In the genomic region with DNA sequence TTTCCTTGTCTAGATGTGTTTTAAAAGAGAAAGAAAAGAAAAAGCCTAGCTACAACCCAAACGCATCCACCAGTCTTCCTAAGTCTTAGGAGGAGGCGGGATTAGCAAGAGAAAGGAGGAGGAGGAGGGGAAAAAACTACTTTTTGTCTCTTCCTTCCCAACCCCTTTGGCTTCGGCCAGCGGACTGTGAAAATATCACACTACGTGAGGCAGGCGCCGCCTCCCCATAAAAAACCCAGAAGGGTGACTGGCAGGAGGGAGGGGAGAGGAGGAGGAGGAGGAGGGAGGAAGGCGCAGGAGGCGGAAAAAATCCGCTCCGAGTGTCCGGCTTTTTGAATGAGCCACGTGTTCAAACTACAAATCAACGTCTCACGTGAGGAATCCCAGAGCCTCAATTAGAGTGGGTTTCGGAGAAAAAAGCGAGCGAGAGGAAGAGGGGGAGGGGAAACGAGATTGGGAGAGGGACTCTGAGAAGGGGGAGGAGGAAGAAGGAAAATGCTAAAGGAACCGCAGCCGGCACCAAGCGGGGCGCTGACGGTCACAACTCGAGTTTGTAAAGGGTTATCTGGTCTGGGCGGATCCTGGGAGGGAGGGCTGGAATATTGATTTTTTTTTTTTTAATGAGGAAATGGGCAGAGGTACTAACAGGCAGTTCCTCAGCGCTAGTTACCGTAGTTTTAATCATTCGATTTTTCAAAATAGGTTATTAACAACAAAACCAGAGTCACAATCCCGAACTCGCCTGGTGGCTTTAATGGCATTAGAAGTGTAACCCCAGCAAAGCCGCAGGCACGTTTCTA, we compare ENCODE assay signal across 8 cellular contexts. TPM values are rescaled to one million over a fixed set of nuclear protein-coding genes. Genes with fewer than 3 reads are reported as not detected.
DNase-seq lines count a peak whose midpoint lies in the region; ATAC-seq and TF ChIP-seq lines count a peak whose summit lies in the region.

A gene (minus strand): TSS at position 202 of the 800 bp plus-strand sequence. CDS start 381 bp downstream, outside the sequence.

- H3K4me3 Mint-ChIP-seq in CD8-positive, alpha-beta memory T cell: peak within 1 kb of the TSS; percentile 67 to 86 (median 80)
- peak within 1 kb of the TSS; percentile 96 for H3K4me3 Mint-ChIP-seq in osteocyte (ENCODE audit: unreplicated experiment)

- peaks cover 35 to 48% (median 36%) of the 10 kb centered on the region in 3 donors for H3K4me1 Mint-ChIP-seq in CD8-positive, alpha-beta memory T cell
- H3K4me1 Mint-ChIP-seq in osteocyte (ENCODE audit: unreplicated experiment): peaks cover 46% of the 10 kb centered on the region

- peak within 1 kb of the TSS in 5 of 8 donors; percentile 19 to 80 (median 56) for H3K27ac Mint-ChIP-seq in CD8-positive, alpha-beta memory T cell
- peak within 1 kb of the TSS; percentile 97 for H3K27ac Mint-ChIP-seq in osteocyte (ENCODE audit: unreplicated experiment)

- no peaks in the 10 kb centered on the region for H3K36me3 ChIP-seq in CD8-positive, alpha-beta memory T cell (ENCODE audit: insufficient read depth, low read length)
- peaks cover 3% of the 10 kb centered on the region for H3K36me3 ChIP-seq in WERI-Rb-1

- no peak for TF ChIP-seq CTCF in WERI-Rb-1 (IDR thresholded peaks at IDR 0.05; ENCODE audit: low read depth, low read length)
- no peak for TF ChIP-seq CTCF in osteocyte (IDR thresholded peaks at IDR 0.05)

- no peaks in the 10 kb centered on the region for H3K9me3 ChIP-seq in CD8-positive, alpha-beta memory T cell (ENCODE audit: low read length)
- H3K9me3 ChIP-seq in WERI-Rb-1 (ENCODE audit: severe bottlenecking): no peaks in the 10 kb centered on the region

- ATAC-seq in GM21447 (IDR thresholded peaks at IDR 0.05; ENCODE audit: unreplicated experiment) (peak; percentile 15), HG02852 (IDR thresholded peaks at IDR 0.05; ENCODE audit: unreplicated experiment) (no peak)

- H3K36me3 Mint-ChIP-seq in CD8-positive, alpha-beta memory T cell: no peaks in the 10 kb centered on the region
- H3K36me3 Mint-ChIP-seq in osteocyte (ENCODE audit: unreplicated experiment): no peaks in the 10 kb centered on the region

- POLR2A ChIA-PET in CD8-positive, alpha-beta memory T cell (lab: Charles Lee): no interaction called here

- peak within 1 kb of the TSS; percentile 70 for H3K27ac ChIP-seq in CD8-positive, alpha-beta memory T cell (ENCODE audit: low read depth, low read length)
- peak within 1 kb of the TSS; percentile 99 for H3K27ac ChIP-seq in WERI-Rb-1

- H3K9me3 Mint-ChIP-seq in CD8-positive, alpha-beta memory T cell: peaks cover 10 to 25% (median 15%) of the 10 kb centered on the region in 5 donors
- no peaks in the 10 kb centered on the region for H3K9me3 Mint-ChIP-seq in osteocyte (ENCODE audit: unreplicated experiment)

- TF ChIP-seq POLR2A in erythroblast (IDR thresholded peaks at IDR 0.05; ENCODE audit: low read length): no peak

- DNase-seq in CD8-positive, alpha-beta memory T cell: peak in 2 of 5 donors; percentile 3 to 31
- DNase-seq in NCI-H2081 (lab: John Stamatoyannopoulos, UW): peak; percentile 94 to 98
- peak; percentile 93 for DNase-seq in WERI-Rb-1
- peak; percentile 87 to 91 for DNase-seq in erythroblast (lab: John Stamatoyannopoulos, UW)
- DNase-seq in osteocyte (ENCODE audit: extremely low spot score, unreplicated experiment): peak; percentile 95
- no peak for DNase-seq in T-helper 9 cell

- peak within 1 kb of the TSS; percentile 29 for H3K4me3 ChIP-seq in CD8-positive, alpha-beta memory T cell (ENCODE audit: low read length)
- peak within 1 kb of the TSS; percentile 93 for H3K4me3 ChIP-seq in WERI-Rb-1 (ENCODE audit: low read depth, low read length)

- H3K27me3 ChIP-seq in CD8-positive, alpha-beta memory T cell (ENCODE audit: insufficient read depth, low read length, poor library complexity, severe bottlenecking): peaks cover 90% of the 10 kb centered on the region
- no peaks in the 10 kb centered on the region for H3K27me3 ChIP-seq in WERI-Rb-1 (ENCODE audit: insufficient read depth, low read depth, severe bottlenecking)

- CTCF ChIA-PET in CD8-positive, alpha-beta memory T cell (lab: Charles Lee): interaction anchor here (0.6 kb wide), 1 partner anchor 105 kb away, joined by 3 read pairs; no protein-coding TSS in a partner anchor

- H3K4me1 ChIP-seq in CD8-positive, alpha-beta memory T cell (ENCODE audit: insufficient read depth, low read length): peaks cover 60% of the 10 kb centered on the region

- H3K27me3 Mint-ChIP-seq in CD8-positive, alpha-beta memory T cell: peaks cover 73 to 79% of the 10 kb centered on the region in 2 donors
- H3K27me3 Mint-ChIP-seq in osteocyte (ENCODE audit: unreplicated experiment): no peaks in the 10 kb centered on the region

RNA-seq across cellular contexts. Expression of the gene that starts here (rescaled TPM):
- total RNA-seq in CD8-positive, alpha-beta memory T cell: under 1 TPM; 0.04 to 0.13 TPM
- polyA plus RNA-seq in CD8-positive, alpha-beta memory T cell: 0.15 TPM
- total RNA-seq in osteocyte: 70.0 and 70.5 TPM in 2 replicates

Comparison
In these comparisons a context has a peak if more than half of its experiments do, and no peak if none do; other contexts are left out.
1. RNA of the gene that starts here (total RNA-seq): 70.0 to 70.5 TPM in osteocyte; 0.04 to 0.13 TPM in CD8-positive, alpha-beta memory T cell; every median in the first group is over 10 times any median in the second.